ENCODE assay signal across 8 cellular contexts in the genomic region with DNA sequence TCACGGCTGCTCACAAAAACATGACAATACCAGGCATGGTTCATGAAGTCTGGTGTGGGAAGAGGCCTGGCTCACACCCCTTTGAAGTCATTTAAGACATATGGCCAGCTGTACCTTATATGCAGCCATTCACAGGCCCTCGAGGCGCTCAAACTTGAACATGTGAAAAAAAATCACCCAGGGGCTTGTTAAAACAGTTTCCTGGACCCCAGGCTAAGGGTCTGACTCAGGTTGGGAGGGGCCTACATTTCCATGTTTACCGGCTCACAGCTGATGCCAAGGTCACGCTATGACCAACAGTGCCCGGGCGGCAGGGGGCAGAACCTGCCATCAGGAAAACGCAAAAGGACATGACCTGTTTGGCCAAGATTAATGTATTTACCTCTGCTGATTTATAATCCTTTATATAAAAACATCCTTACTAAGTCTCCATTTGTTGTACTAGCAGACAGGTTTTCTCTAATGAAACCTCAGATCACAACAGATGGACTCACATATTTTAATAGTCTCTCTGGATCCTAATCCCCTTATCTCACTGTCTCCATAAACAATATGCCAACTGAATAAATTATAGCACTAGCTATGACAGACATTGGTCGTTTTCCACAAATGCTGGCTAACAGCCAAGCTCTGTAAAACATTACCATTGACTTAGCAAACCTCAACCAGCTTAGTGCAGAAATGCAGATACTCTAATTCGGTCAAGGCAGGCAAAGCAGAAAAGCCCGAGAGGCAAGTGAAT. TPM values are rescaled to one million over a fixed set of nuclear protein-coding genes. Genes with fewer than 3 reads are reported as not detected.
DNase-seq lines count a peak whose midpoint lies in the region; ATAC-seq and TF ChIP-seq lines count a peak whose summit lies in the region.

No MANE protein-coding gene starts in this region.

- H3K4me3 ChIP-seq in stomach, result no peak overlapping the region

- intact Hi-C loops in activated B cell treated with CpG ODN at 0.5 μM for 24 hours (cut with micrococcal nuclease) (loop anchor here (10.0 kb wide), 1 partner anchor 584 kb away; no protein-coding TSS in a partner anchor), left ventricle myocardium superior (cut with micrococcal nuclease) (no loop called here), stomach (cut with DNase I; ENCODE audit: low total_unique reads) (no loop called here), CD14-positive monocyte (cut with micrococcal nuclease) (loop anchor here in 1 of 2 donors (5.0 to 10.0 kb wide), 2 partner anchors 173 to 326 kb away; no protein-coding TSS in a partner anchor)

- H3K27ac Mint-ChIP-seq in activated B cell treated with CpG ODN at 0.5 μM for 24 hours (peak overlapping the region; percentile 80), CD14-positive monocyte (peak overlapping the region in 3 of 7 donors; percentile 62 to 79 (median 75))

- WGBS in stomach, 5 donors, result 13 to 33% (median 21%) methylated on average over 11 of the region's 11 CpGs

- CTCF ChIA-PET in activated B cell treated with CpG ODN at 0.5 μM for 24 hours (lab: Charles Lee), result interaction anchor here (1.1 to 1.7 kb wide), 4 partner anchors 10 to 172 kb away, joined by 3 to 5 read pairs (median 3); no protein-coding TSS in a partner anchor

- H3K27me3 ChIP-seq in stomach, result no peaks in the 10 kb centered on the region

- H3K27ac ChIP-seq in stomach, result peak overlapping the region; percentile 39 to 79 (median 70)

- H3K27me3 Mint-ChIP-seq in activated B cell treated with CpG ODN at 0.5 μM for 24 hours (no peaks in the 10 kb centered on the region), CD14-positive monocyte (ENCODE audit: low read depth in 3 of 3) (no peaks in the 10 kb centered on the region)

- H3K36me3 ChIP-seq in stomach, result peaks cover 0 to 18% (median 0%) of the 10 kb centered on the region in 4 donors

- TF ChIP-seq CTCF in activated B cell treated with CpG ODN at 0.5 μM for 24 hours (IDR thresholded peaks at IDR 0.05) (no peak), stomach (IDR thresholded peaks at IDR 0.05) (peak in 3 of 7 experiments; percentile 3 to 41 (median 39)), CD14-positive monocyte (IDR thresholded peaks at IDR 0.05) (no peak)

- H3K9me3 Mint-ChIP-seq in activated B cell treated with CpG ODN at 0.5 μM for 24 hours, result no peaks in the 10 kb centered on the region
- no peaks in the 10 kb centered on the region for H3K9me3 Mint-ChIP-seq in CD14-positive monocyte

- TF ChIP-seq EP300 in stomach (IDR thresholded peaks at IDR 0.05), result no peak

- peaks cover 71 to 97% (median 84%) of the 10 kb centered on the region in 4 donors for H3K4me1 ChIP-seq in stomach

- no peaks in the 10 kb centered on the region for H3K9me3 ChIP-seq in stomach

- TF ChIP-seq POLR2A in stomach (IDR thresholded peaks at IDR 0.05), result no peak

- H3K36me3 Mint-ChIP-seq in activated B cell treated with CpG ODN at 0.5 μM for 24 hours (ENCODE audit: low read depth) (peaks cover 83% of the 10 kb centered on the region), CD14-positive monocyte (peaks cover 36 to 43% of the 10 kb centered on the region in 2 donors)

- ATAC-seq in activated B cell treated with CpG ODN at 0.5 μM for 24 hours (ENCODE audit: low read depth) (no peak), left ventricle myocardium superior (peak; percentile 36), GM18868 (IDR thresholded peaks at IDR 0.05; ENCODE audit: unreplicated experiment) (no peak), GM21423 (IDR thresholded peaks at IDR 0.05; ENCODE audit: unreplicated experiment) (no peak)

- H3K4me3 Mint-ChIP-seq in activated B cell treated with CpG ODN at 0.5 μM for 24 hours (peak overlapping the region; percentile 56), CD14-positive monocyte (no peak overlapping the region)

- POLR2A ChIA-PET in activated B cell treated with CpG ODN at 0.5 μM for 24 hours (lab: Charles Lee), result interaction anchor here (0.6 to 11.8 kb wide), 8 partner anchors 10 to 154 kb away, joined by 3 to 139 read pairs (median 6); partner anchors contain the start of gene EZR

- peaks cover 96% of the 10 kb centered on the region for H3K4me1 Mint-ChIP-seq in activated B cell treated with CpG ODN at 0.5 μM for 24 hours
- peaks cover 28% of the 10 kb centered on the region for H3K4me1 Mint-ChIP-seq in CD14-positive monocyte

- DNase-seq in DMS 273 treated with DMSO at 0.1 percent for 48 hours (lab: John Stamatoyannopoulos, UW) (peak; percentile 97), NCI-H146 (lab: John Stamatoyannopoulos, UW) (peak; percentile 71), activated B cell treated with CpG ODN at 0.5 μM for 24 hours (no peak), left ventricle myocardium superior (no peak), stomach (peak; percentile 73), CD14-positive monocyte (ENCODE audit: low spot score) (no peak)

RNA-seq across cellular contexts. Expression of gene EZR, which starts 19.9 kb away (rescaled TPM):
- total RNA-seq in activated B cell treated with CpG ODN at 0.5 μM for 24 hours (488 and 489 TPM in 2 replicates), left ventricle myocardium superior (195 TPM), stomach (100 to 1,000 TPM in 3 of 5 donors, 10 to 100 TPM in 2; 69.5 to 317 (median 295) TPM)
- polyA plus RNA-seq in stomach (100 to 1,000 TPM; 121 to 231 (median 205) TPM), CD14-positive monocyte (10 to 100 TPM; 86.3 to 95.8 TPM)

Comparison
In these comparisons a context has a peak if more than half of its experiments do, and no peak if none do; other contexts are left out.
1. DNase-seq: peak in DMS 273 treated with DMSO at 0.1 percent for 48 hours (single experiment), NCI-H146 (single experiment) and stomach (single experiment); none in activated B cell treated with CpG ODN at 0.5 μM for 24 hours (single experiment), left ventricle myocardium superior (single experiment) and CD14-positive monocyte (single experiment).